ENCODE assay signal across 9 cellular contexts in genomic region chr7:20238754-20239324, GRCh38. TPM values are rescaled to one million over a fixed set of nuclear protein-coding genes. Genes with fewer than 3 reads are reported as not detected.
A peak's percentile ranks its signal among the peaks of the same experiment; 100 is the strongest.
DNase-seq lines count a peak whose midpoint lies in the region; ATAC-seq, FAIRE-seq and TF ChIP-seq lines count a peak whose summit lies in the region.
"Had no signal": no experiment of that assay in that cellular context is flagged by ENCODE, and none has a peak within 500 bp of the region (broad histone marks: within the 10 kb centered on the region; RNA-seq: fewer than 3 reads in every experiment).

No MANE protein-coding gene starts in this region.

- intact Hi-C loops in uterus (cut with DNase I; ENCODE audit: low total_unique reads), result no loop called here

- no peaks in the 10 kb centered on the region for H3K4me1 ChIP-seq in uterus

- ATAC-seq in GM19463 (IDR thresholded peaks at IDR 0.05; ENCODE audit: unreplicated experiment) (peak; percentile 71), HG03354 (IDR thresholded peaks at IDR 0.05; ENCODE audit: poor library complexity, severe bottlenecking, unreplicated experiment) (peak; percentile 83)

- TF ChIP-seq CTCF in bronchial epithelial cell (IDR thresholded peaks at IDR 0.05; ENCODE audit: insufficient read depth, low read length, severe bottlenecking) (no peak), uterus (IDR thresholded peaks at IDR 0.05) (no peak)

- H3K27me3 ChIP-seq in bronchial epithelial cell (ENCODE audit: control insufficient read depth, insufficient read depth, low read length) (no peaks in the 10 kb centered on the region), uterus (no peaks in the 10 kb centered on the region)

- FAIRE-seq in bronchial epithelial cell (lab: Jason Lieb, UNC), result no peak

- no peak for TF ChIP-seq POLR2A in uterus (IDR thresholded peaks at IDR 0.05)

- DNase-seq in bronchial epithelial cell (ENCODE audit: low read depth) (peak; percentile 51), KG1 (lab: John Stamatoyannopoulos, UW) (no peak), DMS 273 (lab: John Stamatoyannopoulos, UW; ENCODE audit: unreplicated experiment) (no peak), uterus (no peak), DMS153 treated with DMSO at 0.1 percent for 48 hours (lab: John Stamatoyannopoulos, UW; ENCODE audit: unreplicated experiment) (no peak)

- H3K4me3 ChIP-seq in GM08714 (ENCODE audit: low read length) (peak overlapping the region; percentile 58), bronchial epithelial cell (ENCODE audit: low read depth, low read length) (no peak overlapping the region), uterus (no peak overlapping the region)

- H3K36me3 ChIP-seq in bronchial epithelial cell (ENCODE audit: control insufficient read depth, insufficient read depth, low read length) (no peaks in the 10 kb centered on the region), uterus (no peaks in the 10 kb centered on the region)

- no peak overlapping the region for H3K27ac ChIP-seq in uterus

- no peaks in the 10 kb centered on the region for H3K9me3 ChIP-seq in uterus

RNA-seq across cellular contexts. Expression of gene MACC1, which starts 21.7 kb away (rescaled TPM):
- total RNA-seq in bronchial epithelial cell, result 15.5 and 19.2 TPM in 2 replicates
- total RNA-seq in uterus, result 10 to 100 TPM in 1 of 4 donors, 1 to 10 TPM in 2, not detected in 1; 1.0 to 23.9 (median 1.5) TPM
- total RNA-seq: glomerular endothelial cell had no signal
